8 cellular contexts compared by ENCODE assay signal in the genomic region with DNA sequence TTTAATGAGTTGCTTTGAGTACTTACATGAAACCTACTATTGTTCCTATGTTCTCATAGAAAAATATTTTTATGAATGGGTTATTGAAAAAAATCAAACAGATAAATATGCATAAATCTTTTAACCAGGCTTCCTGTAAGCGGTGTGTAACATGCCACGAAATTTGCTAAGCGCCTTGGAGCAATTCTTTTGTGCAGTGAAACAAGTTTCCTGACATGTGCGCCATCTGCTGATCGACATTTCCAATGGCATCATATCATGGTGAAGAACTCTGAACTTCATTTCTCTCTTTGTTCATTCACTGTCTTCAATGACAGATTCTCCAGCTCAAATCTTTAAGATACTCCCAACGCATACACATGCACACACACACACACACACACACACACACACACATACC.
A peak's percentile ranks its signal among the peaks of the same experiment; 100 is the strongest.
DNase-seq lines count a peak whose midpoint lies in the region; ATAC-seq and TF ChIP-seq lines count a peak whose summit lies in the region.

No MANE protein-coding gene starts in this region.

- ATAC-seq in GM18511 (IDR thresholded peaks at IDR 0.05; ENCODE audit: unreplicated experiment), result peak; percentile 74
- peak; percentile 52 for ATAC-seq in HG03064 (IDR thresholded peaks at IDR 0.05; ENCODE audit: low read depth, unreplicated experiment)

- CTCF ChIA-PET in AG04449 (lab: Yijun Ruan, JAX), result interaction anchor here (0.6 to 4.1 kb wide), 65 partner anchors 8 to 815 kb away, joined by 3 to 93 read pairs (median 4); no protein-coding TSS in a partner anchor

- POLR2A ChIA-PET in AG04449 (lab: Yijun Ruan, JAX), result no interaction called here

- TF ChIP-seq CTCF in AG04449 (IDR thresholded peaks at IDR 0.05; ENCODE audit: insufficient read depth, low read length, missing control alignments), result peak; percentile 69

- intact Hi-C loops in posterior cingulate gyrus (cut with DNase I), result loop anchor here (5.0 to 10.0 kb wide), 4 partner anchors 150 to 640 kb away; no protein-coding TSS in a partner anchor

- peak; percentile 49 for DNase-seq in AG04449 (ENCODE audit: low read depth, low spot score)
- DNase-seq in NCI-H2029 treated with DMSO at 0.1 percent for 48 hours (lab: John Stamatoyannopoulos, UW), result peak; percentile 4
- peak; percentile 10 for DNase-seq in UCSD-AML1 (lab: John Stamatoyannopoulos, UW; ENCODE audit: unreplicated experiment)
- DNase-seq in glomerular endothelial cell (ENCODE audit: extremely low read depth, low read depth, low spot score), result peak; percentile 65
- DNase-seq in posterior cingulate gyrus, result peak in 9 of 10 donors; percentile 14 to 91 (median 59)
- DNase-seq in activated T-cell treated with anti-CD3 and anti-CD28 coated beads, Interleukin-2, amount 50 U/mL, for 1 hour, result no peak

- H3K4me3 ChIP-seq in AG04449 (ENCODE audit: low read depth, low read length), result no peak overlapping the region
